1 cellular context compared by ENCODE assay signal in the genomic region with DNA sequence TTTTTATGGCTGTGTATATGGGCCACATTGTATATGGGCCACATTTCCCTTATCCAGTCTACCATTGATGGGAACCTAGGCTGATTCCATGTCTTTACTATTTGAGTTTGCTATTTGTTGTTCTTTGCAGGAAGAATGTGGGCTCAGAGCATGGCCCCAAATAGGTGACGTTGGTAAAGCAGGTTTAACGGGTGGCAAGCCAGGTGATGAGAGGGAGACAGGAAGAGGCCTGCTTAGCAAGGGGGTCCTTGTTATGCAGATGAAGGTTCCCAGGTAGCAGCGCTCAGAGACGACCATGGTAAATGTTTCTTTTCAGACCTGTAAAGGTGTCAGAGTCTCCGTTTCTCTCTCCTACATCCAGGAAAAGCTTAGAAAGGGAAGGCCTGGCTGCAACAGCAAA.
TF ChIP-seq lines count a peak whose summit lies in the region.

No MANE protein-coding gene starts in this region.

TF ChIP-seq in H1, 55 proteins besides CTCF, POLR2A, EP300 and RAD21:
- TF ChIP-seq TEAD4 (IDR thresholded peaks at IDR 0.05; ENCODE audit: low read depth, low read length): 0 out of 2 replicates have a peak, but pooled peaks have one; percentile 37
- TF ChIP-seq SP1 (IDR thresholded peaks at IDR 0.05; ENCODE audit: low read depth, low read length): 0 out of 2 replicates have a peak, but pooled peaks have one; percentile 14
- peak; percentile 30; the same call in 1 of the 2 replicates for TF ChIP-seq TBP (IDR thresholded peaks at IDR 0.05; ENCODE audit: low read depth, low read length)
- TF ChIP-seq, protein P1, sequence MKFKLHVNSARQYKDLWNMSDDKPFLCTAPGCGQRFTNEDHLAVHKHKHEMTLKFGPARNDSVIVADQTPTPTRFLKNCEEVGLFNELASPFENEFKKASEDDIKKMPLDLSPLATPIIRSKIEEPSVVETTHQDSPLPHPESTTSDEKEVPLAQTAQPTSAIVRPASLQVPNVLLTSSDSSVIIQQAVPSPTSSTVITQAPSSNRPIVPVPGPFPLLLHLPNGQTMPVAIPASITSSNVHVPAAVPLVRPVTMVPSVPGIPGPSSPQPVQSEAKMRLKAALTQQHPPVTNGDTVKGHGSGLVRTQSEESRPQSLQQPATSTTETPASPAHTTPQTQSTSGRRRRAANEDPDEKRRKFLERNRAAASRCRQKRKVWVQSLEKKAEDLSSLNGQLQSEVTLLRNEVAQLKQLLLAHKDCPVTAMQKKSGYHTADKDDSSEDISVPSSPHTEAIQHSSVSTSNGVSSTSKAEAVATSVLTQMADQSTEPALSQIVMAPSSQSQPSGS (IDR thresholded peaks at IDR 0.05; ENCODE audit: low read length): peak; percentile 78; the same call in 1 of the 2 replicates
- 0 out of 2 replicates have a peak, but pooled peaks have one; percentile 19 for TF ChIP-seq CREB1 (IDR thresholded peaks at IDR 0.05)
- TF ChIP-seq ASH2L (IDR thresholded peaks at IDR 0.05; ENCODE audit: low read length): peak; percentile 58
- TF ChIP-seq TAF1 (IDR thresholded peaks at IDR 0.05; ENCODE audit: low read depth, low read length): 0 out of 2 replicates have a peak, but pooled peaks have one; percentile 21
